9 cellular contexts compared by ENCODE assay signal in genomic region chr13:73849292-73849691, GRCh38.
A peak's percentile ranks its signal among the peaks of the same experiment; 100 is the strongest.
DNase-seq lines count a peak whose midpoint lies in the region; ATAC-seq and TF ChIP-seq lines count a peak whose summit lies in the region.
"Had no signal": no experiment of that assay in that cellular context is flagged by ENCODE, and none has a peak within 500 bp of the region (broad histone marks: within the 10 kb centered on the region; RNA-seq: fewer than 3 reads in every experiment).

No MANE protein-coding gene starts in this region.

- BruUV-seq in PC-3 (replicated peaks; lab: Mats Ljungman, UMichigan) = no TSS peak

- no peaks in the 10 kb centered on the region for H3K27me3 ChIP-seq in CD8-positive, alpha-beta T cell (ENCODE audit: insufficient read depth, low read length)
- H3K27me3 ChIP-seq in PC-3 (ENCODE audit: low read length) (no peaks in the 10 kb centered on the region), testis (no peaks in the 10 kb centered on the region)

- peaks cover 37% of the 10 kb centered on the region for H3K36me3 Mint-ChIP-seq in CD8-positive, alpha-beta T cell

- peak; percentile 47 for TF ChIP-seq CTCF in CD8-positive, alpha-beta T cell (IDR thresholded peaks at IDR 0.05)
- TF ChIP-seq CTCF in PC-3 (conservative IDR thresholded peaks at IDR 0.05; ENCODE audit: low read depth, low read length) (peak; percentile 46), testis (IDR thresholded peaks at IDR 0.05) (peak in 1 of 3 experiments; percentile 19)

- H3K79me2 ChIP-seq in PC-3 (ENCODE audit: low read length) = no peaks in the 10 kb centered on the region

- no peaks in the 10 kb centered on the region for H3K9me3 Mint-ChIP-seq in CD8-positive, alpha-beta T cell

- CTCF ChIA-PET in CD8-positive, alpha-beta T cell (lab: Charles Lee) = interaction anchor here (0.5 to 2.9 kb wide), 13 partner anchors 9 to 1379 kb away, joined by 3 to 17 read pairs (median 4); no protein-coding TSS in a partner anchor
- CTCF ChIA-PET in PC-3 (lab: Charles Lee) = no interaction called here

- H3K27ac ChIP-seq in CD8-positive, alpha-beta T cell (ENCODE audit: low read depth, low read length) = no peak overlapping the region
- peak overlapping the region; percentile 90; the same call in 1 of the 2 replicates for H3K27ac ChIP-seq in PC-3 (ENCODE audit: low read length)
- H3K27ac ChIP-seq in testis = no peak overlapping the region
- H3K27ac ChIP-seq: skin epidermis had no signal

- intact Hi-C loops in CD8-positive, alpha-beta T cell (cut with DNase I, micrococcal nuclease) = loop anchor here in 1 of 2 experiments (1.0 to 5.0 kb wide), 3 partner anchors 16 to 438 kb away; no protein-coding TSS in a partner anchor
- intact Hi-C loops in PC-3 (cut with micrococcal nuclease) (no loop called here), testis (cut with DNase I; ENCODE audit: low total_unique reads) (no loop called here)

- DNase-seq in CD8-positive, alpha-beta T cell = peak in 3 of 7 experiments; percentile 20 to 24 (median 23)
- DNase-seq in PC-3 (peak; percentile 33), glomerular visceral epithelial cell (ENCODE audit: extremely low spot score) (peak; percentile 26), testis (no peak), NCI-H1105 treated with DMSO at 0.1 percent for 48 hours (lab: John Stamatoyannopoulos, UW) (no peak), GOT3 (lab: John Stamatoyannopoulos, UW) (no peak), T1000 (lab: John Stamatoyannopoulos, UW) (no peak)

- peak; percentile 57 for ATAC-seq in CD8-positive, alpha-beta T cell
- peak; percentile 49 for ATAC-seq in GM19035 (IDR thresholded peaks at IDR 0.05; ENCODE audit: unreplicated experiment)
- no peak for ATAC-seq in PC-3

- no peaks in the 10 kb centered on the region for H4K20me1 ChIP-seq in PC-3 (ENCODE audit: low read length)

- POLR2A ChIA-PET in CD8-positive, alpha-beta T cell (lab: Charles Lee) = interaction anchor here (0.7 to 1.2 kb wide), 2 partner anchors 165 to 439 kb away, joined by 3 read pairs; no protein-coding TSS in a partner anchor
- POLR2A ChIA-PET in PC-3 (lab: Charles Lee; ENCODE audit: unreplicated experiment) = no interaction called here

- TF ChIP-seq POLR2A in testis (IDR thresholded peaks at IDR 0.05) = no peak

- no peak overlapping the region for H3K4me3 ChIP-seq in CD8-positive, alpha-beta T cell (ENCODE audit: low read depth, low read length)
- H3K4me3 ChIP-seq in PC-3 (ENCODE audit: low read length) (no peak overlapping the region), testis (no peak overlapping the region)
- H3K4me3 ChIP-seq: skin epidermis had no signal

- H3K4me1 Mint-ChIP-seq in CD8-positive, alpha-beta T cell (ENCODE audit: low read depth) = peaks cover 59% of the 10 kb centered on the region

- WGBS in testis, 2 donors = 93% methylated on average over 5 of the region's 5 CpGs

- H3K9me3 ChIP-seq in CD8-positive, alpha-beta T cell (ENCODE audit: low read length) = no peaks in the 10 kb centered on the region
- no peaks in the 10 kb centered on the region for H3K9me3 ChIP-seq in PC-3 (ENCODE audit: low read length)
- H3K9me3 ChIP-seq in testis = no peaks in the 10 kb centered on the region

- no peak overlapping the region for H3K4me2 ChIP-seq in PC-3 (ENCODE audit: low read length)

- peaks cover 4% of the 10 kb centered on the region for H3K4me1 ChIP-seq in CD8-positive, alpha-beta T cell (ENCODE audit: insufficient read depth, low read length)
- H3K4me1 ChIP-seq in PC-3 (ENCODE audit: insufficient read depth, low read length) = peaks cover 47% of the 10 kb centered on the region
- no peaks in the 10 kb centered on the region for H3K4me1 ChIP-seq in testis

- H3K9me2 ChIP-seq in PC-3 (replicated peaks; ENCODE audit: low read length) = no peaks in the 10 kb centered on the region

- H3K9ac ChIP-seq in PC-3 (ENCODE audit: low read length) = no peak overlapping the region

- peak overlapping the region; percentile 60 for H3K27ac Mint-ChIP-seq in CD8-positive, alpha-beta T cell

- no peaks in the 10 kb centered on the region for H3K27me3 Mint-ChIP-seq in CD8-positive, alpha-beta T cell (ENCODE audit: low read depth)

- H3K36me3 ChIP-seq in CD8-positive, alpha-beta T cell (ENCODE audit: insufficient read depth, low read length) = no peaks in the 10 kb centered on the region
- H3K36me3 ChIP-seq in PC-3 (ENCODE audit: low read depth, low read length) = no peaks in the 10 kb centered on the region
- no peaks in the 10 kb centered on the region for H3K36me3 ChIP-seq in testis (ENCODE audit: low read depth, missing control alignments)

- H2AFZ ChIP-seq in PC-3 (ENCODE audit: low read length) = no peak overlapping the region

- H3K4me3 Mint-ChIP-seq in CD8-positive, alpha-beta T cell = no peak overlapping the region

- no peaks in the 10 kb centered on the region for H3F3A ChIP-seq in PC-3 (ENCODE audit: low read length, unreplicated experiment)

Comparison
In these comparisons a context has a peak if more than half of its experiments do, and no peak if none do; other contexts are left out.
1. DNase-seq: peak in PC-3 (single experiment) and glomerular visceral epithelial cell (single experiment); none in testis (single experiment), NCI-H1105 treated with DMSO at 0.1 percent for 48 hours (single experiment), GOT3 (single experiment) and T1000 (single experiment).